In the genomic region with DNA sequence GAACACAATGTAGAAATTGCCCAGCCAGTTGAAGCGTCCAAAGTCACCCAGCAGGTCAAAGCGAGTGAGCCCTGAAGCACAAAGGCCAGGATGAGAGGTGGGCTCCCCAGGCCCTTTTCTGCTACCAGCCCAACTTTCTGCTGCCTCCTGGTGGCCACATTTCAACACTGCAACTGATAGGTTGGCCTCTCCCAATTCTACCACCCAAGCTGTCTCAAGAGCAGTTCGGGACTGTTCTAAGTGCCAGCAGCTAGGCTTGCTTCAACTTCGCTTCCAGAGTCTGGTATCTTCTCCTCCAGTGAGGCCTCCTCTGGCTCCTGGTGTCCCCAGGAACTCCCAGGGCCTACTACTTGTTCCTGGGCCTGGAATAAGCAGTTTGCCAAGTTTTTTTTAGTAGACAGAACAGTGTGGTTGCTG, we compare ENCODE assay signal across 8 cellular contexts. TPM values are rescaled to one million over a fixed set of nuclear protein-coding genes. Genes with fewer than 3 reads are reported as not detected.
A peak's percentile ranks its signal among the peaks of the same experiment; 100 is the strongest.
DNase-seq lines count a peak whose midpoint lies in the region; ATAC-seq and TF ChIP-seq lines count a peak whose summit lies in the region.

No MANE protein-coding gene starts in this region.

- DNase-seq in NCI-H2171 treated with DMSO at 0.1 percent for 48 hours (lab: John Stamatoyannopoulos, UW) (peak; percentile 15), NCI-H2171 (lab: John Stamatoyannopoulos, UW) (no peak), NCI-H2227 (lab: John Stamatoyannopoulos, UW; ENCODE audit: unreplicated experiment) (peak; percentile 40), epithelial cell of esophagus (ENCODE audit: low read depth) (peak; percentile 47), neural crest cell (ENCODE audit: low read depth, low spot score) (peak; percentile 78), upper lobe of right lung (peak; percentile 69)
- DNase-seq in activated CD8-positive, alpha-beta memory T cell treated with anti-CD3 and anti-CD28 coated beads, Interleukin-2, amount 10 ng/mL, durations not matched to agents 7 days and 5 days = peak; percentile 77

- peaks cover 16% of the 10 kb centered on the region for H3K27me3 ChIP-seq in upper lobe of right lung

- peaks cover 64% of the 10 kb centered on the region for H3K36me3 ChIP-seq in upper lobe of right lung

- H3K4me1 ChIP-seq in upper lobe of right lung = peaks cover 13% of the 10 kb centered on the region

- no peaks in the 10 kb centered on the region for H3K9me3 ChIP-seq in upper lobe of right lung

- intact Hi-C loops in upper lobe of right lung (cut with DNase I) = no loop called here

- peak; percentile 56 for ATAC-seq in activated CD8-positive, alpha-beta memory T cell treated with anti-CD3 and anti-CD28 coated beads, Interleukin-2, amount 10 ng/mL, durations not matched to agents 7 days and 5 days
- ATAC-seq in upper lobe of right lung (peak; percentile 68), GM18867 (IDR thresholded peaks at IDR 0.05; ENCODE audit: unreplicated experiment) (no peak)

- H3K36me3 Mint-ChIP-seq in activated CD8-positive, alpha-beta memory T cell treated with anti-CD3 and anti-CD28 coated beads, Interleukin-2, amount 10 ng/mL, durations not matched to agents 7 days and 5 days = peaks cover 12% of the 10 kb centered on the region
- peaks cover 5% of the 10 kb centered on the region for H3K36me3 Mint-ChIP-seq in neural crest cell (ENCODE audit: low read depth)

- peaks cover 28% of the 10 kb centered on the region for H3K27me3 Mint-ChIP-seq in activated CD8-positive, alpha-beta memory T cell treated with anti-CD3 and anti-CD28 coated beads, Interleukin-2, amount 10 ng/mL, durations not matched to agents 7 days and 5 days
- H3K27me3 Mint-ChIP-seq in neural crest cell (ENCODE audit: low read depth) = peaks cover 27% of the 10 kb centered on the region

- CTCF ChIA-PET in activated CD8-positive, alpha-beta memory T cell treated with anti-CD3 and anti-CD28 coated beads, Interleukin-2, amount 10 ng/mL, durations not matched to agents 7 days and 5 days (lab: Charles Lee) = interaction anchor here (0.7 to 11.8 kb wide), 25 partner anchors 11 to 414 kb away, joined by 3 to 222 read pairs (median 4); a partner anchor contains a TSS

- H3K4me1 Mint-ChIP-seq in activated CD8-positive, alpha-beta memory T cell treated with anti-CD3 and anti-CD28 coated beads, Interleukin-2, amount 10 ng/mL, durations not matched to agents 7 days and 5 days = peaks cover 11% of the 10 kb centered on the region
- peaks cover 24% of the 10 kb centered on the region for H3K4me1 Mint-ChIP-seq in neural crest cell

- TF ChIP-seq CTCF in epithelial cell of esophagus (IDR thresholded peaks at IDR 0.05; ENCODE audit: insufficient read depth, low read depth, low read length, missing control alignments) (peak; percentile 81), neural crest cell (conservative IDR thresholded peaks at IDR 0.05) (peak; percentile 78), upper lobe of right lung (IDR thresholded peaks at IDR 0.05) (peak; percentile 80)

- H3K4me3 ChIP-seq in epithelial cell of esophagus (ENCODE audit: low read length) = no peak overlapping the region
- H3K4me3 ChIP-seq in upper lobe of right lung = no peak overlapping the region

- no peak overlapping the region for H3K4me3 Mint-ChIP-seq in activated CD8-positive, alpha-beta memory T cell treated with anti-CD3 and anti-CD28 coated beads, Interleukin-2, amount 10 ng/mL, durations not matched to agents 7 days and 5 days
- peak overlapping the region; percentile 67 for H3K4me3 Mint-ChIP-seq in neural crest cell

- no peak overlapping the region for H3K27ac ChIP-seq in upper lobe of right lung

- H3K27ac Mint-ChIP-seq in activated CD8-positive, alpha-beta memory T cell treated with anti-CD3 and anti-CD28 coated beads, Interleukin-2, amount 10 ng/mL, durations not matched to agents 7 days and 5 days = no peak overlapping the region
- H3K27ac Mint-ChIP-seq in neural crest cell (ENCODE audit: unreplicated experiment) = no peak overlapping the region

- no peaks in the 10 kb centered on the region for H3K9me3 Mint-ChIP-seq in activated CD8-positive, alpha-beta memory T cell treated with anti-CD3 and anti-CD28 coated beads, Interleukin-2, amount 10 ng/mL, durations not matched to agents 7 days and 5 days (ENCODE audit: low read depth)
- H3K9me3 Mint-ChIP-seq in neural crest cell = no peaks in the 10 kb centered on the region

RNA-seq across cellular contexts. Expression of a gene that starts 3.4 kb away (rescaled TPM):
- under 1 TPM in 1 of 2 experiments, not detected in 1; 0.15 TPM for total RNA-seq in activated CD8-positive, alpha-beta memory T cell treated with anti-CD3 and anti-CD28 coated beads, Interleukin-2, amount 10 ng/mL, durations not matched to agents 7 days and 5 days
- total RNA-seq in neural crest cell (1.5 TPM in 2 replicates), upper lobe of right lung (2.1 TPM)

RNA-seq across cellular contexts. Expression of a gene that starts 12.6 kb away (rescaled TPM):
- 10 to 100 TPM; 46.9 to 53.4 TPM for total RNA-seq in activated CD8-positive, alpha-beta memory T cell treated with anti-CD3 and anti-CD28 coated beads, Interleukin-2, amount 10 ng/mL, durations not matched to agents 7 days and 5 days
- total RNA-seq in neural crest cell = 101 TPM in 2 replicates
- 54.3 TPM for total RNA-seq in upper lobe of right lung

RNA-seq across cellular contexts. Expression of a gene that starts 28.3 kb away (rescaled TPM):
- total RNA-seq in activated CD8-positive, alpha-beta memory T cell treated with anti-CD3 and anti-CD28 coated beads, Interleukin-2, amount 10 ng/mL, durations not matched to agents 7 days and 5 days = 10 to 100 TPM; 14.9 to 15.1 TPM
- total RNA-seq in neural crest cell = 1.2 and 2.1 TPM in 2 replicates
- total RNA-seq in upper lobe of right lung = 1.1 TPM

RNA-seq across cellular contexts. Expression of a gene that starts 33.2 kb away (rescaled TPM):
- total RNA-seq in activated CD8-positive, alpha-beta memory T cell treated with anti-CD3 and anti-CD28 coated beads, Interleukin-2, amount 10 ng/mL, durations not matched to agents 7 days and 5 days = 1,000 to 10,000 TPM; 1,970 to 2,009 TPM
- 3,094 and 3,153 TPM in 2 replicates for total RNA-seq in neural crest cell
- total RNA-seq in upper lobe of right lung = 440 TPM

RNA-seq across cellular contexts. Expression of a gene that starts 37.4 kb away (rescaled TPM):
- total RNA-seq in activated CD8-positive, alpha-beta memory T cell treated with anti-CD3 and anti-CD28 coated beads, Interleukin-2, amount 10 ng/mL, durations not matched to agents 7 days and 5 days = 100 to 1,000 TPM; 107 to 132 TPM
- 99.8 and 107 TPM in 2 replicates for total RNA-seq in neural crest cell
- total RNA-seq in upper lobe of right lung = 102 TPM
